8 cellular contexts compared by ENCODE assay signal in genomic region chr5:138177936-138178515, GRCh38. TPM values are rescaled to one million over a fixed set of nuclear protein-coding genes. Genes with fewer than 3 reads are reported as not detected.
DNase-seq lines count a peak whose midpoint lies in the region; ATAC-seq and TF ChIP-seq lines count a peak whose summit lies in the region.

No MANE protein-coding gene starts in this region.

- DNase-seq in CD1c-positive myeloid dendritic cell (ENCODE audit: extremely low spot score) = peak; percentile 58
- no peak for DNase-seq in NT2/D1 (ENCODE audit: low read depth, low spot score)
- no peak for DNase-seq in breast epithelium (ENCODE audit: low spot score in 2 of 2)
- peak; percentile 53 for DNase-seq in inferior parietal cortex (ENCODE audit: extremely low spot score)
- peak; percentile 21 for DNase-seq in stimulated activated CD4-positive, alpha-beta T cell treated with anti-CD3 and anti-CD28 coated beads, Interleukin-4, amount 100 ng/mL, for 1 hour
- DNase-seq in GOT3 (lab: John Stamatoyannopoulos, UW) = no peak
- no peak for DNase-seq in chondrocyte (ENCODE audit: low spot score)

- peaks cover 57% of the 10 kb centered on the region for H3K36me3 ChIP-seq in NT2/D1 (ENCODE audit: insufficient read depth, insufficient read length, low read length)
- no peaks in the 10 kb centered on the region for H3K36me3 ChIP-seq in breast epithelium

- intact Hi-C loops in breast epithelium (cut with DNase I; ENCODE audit: low total_unique reads) = no loop called here

- TF ChIP-seq CTCF in breast epithelium (IDR thresholded peaks at IDR 0.05) = no peak
- TF ChIP-seq CTCF in chondrocyte (IDR thresholded peaks at IDR 0.05) = no peak

- peak overlapping the region; percentile 86 to 88 for H3K27ac ChIP-seq in breast epithelium

- H3K27me3 ChIP-seq in NT2/D1 (ENCODE audit: insufficient read depth, insufficient read length) = no peaks in the 10 kb centered on the region
- no peaks in the 10 kb centered on the region for H3K27me3 ChIP-seq in breast epithelium

- H3K4me1 ChIP-seq in NT2/D1 (ENCODE audit: insufficient read depth, insufficient read length) = no peaks in the 10 kb centered on the region
- H3K4me1 ChIP-seq in breast epithelium = peaks cover 0 to 12% of the 10 kb centered on the region in 2 donors

- H3K4me3 ChIP-seq in NT2/D1 (ENCODE audit: insufficient read length, low read depth) = peak overlapping the region; percentile 93
- peak overlapping the region; percentile 70 to 81 (median 77) for H3K4me3 ChIP-seq in breast epithelium

- peaks cover 5% of the 10 kb centered on the region for H3K36me3 Mint-ChIP-seq in chondrocyte (ENCODE audit: low read depth)

- peak overlapping the region; percentile 86 for H3K9ac ChIP-seq in NT2/D1 (ENCODE audit: insufficient read length, low read depth)

- no peak overlapping the region for H3K4me3 Mint-ChIP-seq in chondrocyte (ENCODE audit: unreplicated experiment)

- TF ChIP-seq POLR2A in breast epithelium (IDR thresholded peaks at IDR 0.05) = no peak

- H3K27ac Mint-ChIP-seq in chondrocyte (ENCODE audit: unreplicated experiment) = no peak overlapping the region

- H3K4me1 Mint-ChIP-seq in chondrocyte (ENCODE audit: low read depth) = peaks cover 13% of the 10 kb centered on the region

- H3K9me3 Mint-ChIP-seq in chondrocyte (ENCODE audit: low read depth) = no peaks in the 10 kb centered on the region

- peak; percentile 16 for ATAC-seq in GM21367 (IDR thresholded peaks at IDR 0.05; ENCODE audit: unreplicated experiment)

- no peaks in the 10 kb centered on the region for H3K27me3 Mint-ChIP-seq in chondrocyte (ENCODE audit: low read depth)

- H3K9me3 ChIP-seq in NT2/D1 (ENCODE audit: insufficient read depth, low read length) = no peaks in the 10 kb centered on the region
- no peaks in the 10 kb centered on the region for H3K9me3 ChIP-seq in breast epithelium

RNA-seq across cellular contexts. Expression of gene BRD8, which starts 0.4 kb away (rescaled TPM):
- 10 to 100 TPM; 28.6 to 90.4 (median 69.5) TPM for total RNA-seq in breast epithelium
- 31.4 to 49.5 TPM (median 33.1 TPM) in 3 replicates for total RNA-seq in chondrocyte

RNA-seq across cellular contexts. Expression of gene KIF20A, which starts 0.9 kb away (rescaled TPM):
- total RNA-seq in breast epithelium (1 to 10 TPM in 1 of 3 donors, under 1 TPM in 1, not detected in 1; 0.29 to 2.1 TPM), chondrocyte (5.2 to 15.9 TPM (median 14.3 TPM) in 3 replicates)

RNA-seq across cellular contexts. Expression of gene CDC23, which starts 35.1 kb away (rescaled TPM):
- 10 to 100 TPM; 15.0 to 31.3 (median 22.0) TPM for total RNA-seq in breast epithelium
- 28.8 to 32.4 TPM (median 30.8 TPM) in 3 replicates for total RNA-seq in chondrocyte

RNA-seq across cellular contexts. Expression of gene NME5, which starts 38.8 kb away (rescaled TPM):
- total RNA-seq in breast epithelium (1 to 10 TPM; 1.9 to 3.9 (median 2.5) TPM), chondrocyte (1.7 to 5.0 TPM (median 2.0 TPM) in 3 replicates)

Comparison
In these comparisons a context has a peak if more than half of its experiments do, and no peak if none do; other contexts are left out.
1. DNase-seq: peak in CD1c-positive myeloid dendritic cell (single experiment), inferior parietal cortex (single experiment) and stimulated activated CD4-positive, alpha-beta T cell treated with anti-CD3 and anti-CD28 coated beads, Interleukin-4, amount 100 ng/mL, for 1 hour (single experiment); none in NT2/D1 (single experiment), breast epithelium (0 of 2), GOT3 (single experiment) and chondrocyte (single experiment).